ENCODE assay signal across 10 cellular contexts in the genomic region with DNA sequence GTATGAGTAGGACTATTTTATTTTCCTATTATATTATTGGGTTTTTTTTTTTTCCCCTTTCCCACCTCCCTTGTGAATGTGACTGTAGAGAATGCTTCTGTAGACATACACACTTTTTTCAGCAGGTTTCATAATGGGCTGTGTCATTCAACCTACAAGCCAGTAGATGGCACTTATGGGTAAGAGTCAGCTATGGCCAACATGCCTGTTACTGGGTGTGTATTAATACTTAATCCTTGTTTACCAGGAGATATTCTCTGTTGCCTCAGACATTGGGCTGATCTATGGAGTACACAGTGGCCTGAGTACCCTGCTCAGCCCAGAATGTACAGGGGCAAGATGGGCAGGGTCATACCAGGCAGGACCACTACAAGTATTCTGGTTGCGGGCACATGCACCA.
DNase-seq lines count a peak whose midpoint lies in the region; ATAC-seq and TF ChIP-seq lines count a peak whose summit lies in the region.
"Had no signal": no experiment of that assay in that cellular context is flagged by ENCODE, and none has a peak within 500 bp of the region (broad histone marks: within the 10 kb centered on the region; RNA-seq: fewer than 3 reads in every experiment).

No MANE protein-coding gene starts in this region.

- CTCF ChIA-PET in RWPE1 (lab: Yijun Ruan, JAX), result no interaction called here

- in situ Hi-C loops in ACHN (cut with HindIII; ENCODE audit: low pct_ligation_motif_present, low pct_unique_long_range_greater_than_20kb, low sequenced_read_pairs), result no loop called here

- H3K27ac ChIP-seq in RWPE1, result no peak overlapping the region
- H3K27ac ChIP-seq: prostate gland had no signal

- POLR2A ChIA-PET in RWPE1 (lab: Yijun Ruan, JAX; ENCODE audit: low non-redundant PET), result no interaction called here

- TF ChIP-seq CTCF in RWPE1 (conservative IDR thresholded peaks at IDR 0.05; ENCODE audit: low read depth), result no peak

- peak; percentile 79 for ATAC-seq in GM21786 (IDR thresholded peaks at IDR 0.05; ENCODE audit: unreplicated experiment)
- no peak for ATAC-seq in GM21723 (IDR thresholded peaks at IDR 0.05; ENCODE audit: unreplicated experiment)

- DNase-seq in ACHN (peak; percentile 43), OCI-M1 (lab: John Stamatoyannopoulos, UW) (peak; percentile 78), glomerular visceral epithelial cell (ENCODE audit: extremely low spot score) (peak; percentile 8), putamen (ENCODE audit: low spot score) (no peak), RWPE1 (ENCODE audit: low spot score) (no peak), HT-29 (ENCODE audit: low spot score) (no peak)
- DNase-seq: Caco-2 had no signal

Comparison
In these comparisons a context has a peak if more than half of its experiments do, and no peak if none do; other contexts are left out.
1. DNase-seq: peak in ACHN (single experiment), OCI-M1 (single experiment) and glomerular visceral epithelial cell (single experiment); none in putamen (single experiment), RWPE1 (single experiment) and HT-29 (single experiment).